ENCODE assay signal across 9 cellular contexts in the genomic region with DNA sequence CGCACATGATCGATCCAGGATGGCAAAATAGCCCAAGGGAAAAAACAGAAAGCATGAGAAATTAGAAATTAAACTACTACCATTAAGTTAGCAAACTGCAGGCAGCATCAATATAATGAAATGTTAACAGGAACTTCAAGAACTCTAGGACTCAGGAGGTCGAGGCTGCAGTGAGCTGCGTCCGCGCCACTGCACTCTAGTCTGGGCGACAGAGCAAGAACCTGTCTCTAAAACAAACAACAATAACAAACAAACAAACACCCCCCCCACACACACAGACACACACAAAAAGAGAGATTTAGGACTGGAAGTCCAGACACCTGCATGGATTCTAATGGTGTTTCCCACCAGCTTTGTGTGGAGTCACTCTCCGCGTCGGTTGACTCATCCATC. TPM values are rescaled to one million over a fixed set of nuclear protein-coding genes. Genes with fewer than 3 reads are reported as not detected.
DNase-seq lines count a peak whose midpoint lies in the region; ATAC-seq, FAIRE-seq and TF ChIP-seq lines count a peak whose summit lies in the region.
"Had no signal": no experiment of that assay in that cellular context is flagged by ENCODE, and none has a peak within 500 bp of the region (broad histone marks: within the 10 kb centered on the region; RNA-seq: fewer than 3 reads in every experiment).

No MANE protein-coding gene starts in this region.

- TF ChIP-seq CTCF in adrenal gland (IDR thresholded peaks at IDR 0.05) = no peak
- TF ChIP-seq CTCF in HepG2 (CRISPR knock-in tag; IDR thresholded peaks at IDR 0.05) = no peak

- H4K20me1 ChIP-seq in HepG2 (ENCODE audit: insufficient read depth, low read length) = peaks cover 24% of the 10 kb centered on the region

- TSS peak; percentile 88 for BruUV-seq in HepG2 (replicated peaks; lab: Mats Ljungman, UMichigan)

- H3K27me3 ChIP-seq in adrenal gland = no peaks in the 10 kb centered on the region
- H3K27me3 ChIP-seq in HepG2 (ENCODE audit: control insufficient read depth in 1 of 2, insufficient read depth in 2 of 2, low read length in 2 of 2) = no peaks in the 10 kb centered on the region; a peak in 1 of 5 replicates
- H3K27me3 ChIP-seq in thymus (ENCODE audit: control insufficient read depth, insufficient read depth) = no peaks in the 10 kb centered on the region

- peak overlapping the region; percentile 86 for H3K4me3 Mint-ChIP-seq in activated CD8-positive, alpha-beta memory T cell treated with anti-CD3 and anti-CD28 coated beads, Interleukin-2, amount 10 ng/mL, durations not matched to agents 7 days and 5 days

- intact Hi-C loops in adrenal gland (cut with DNase I) = loop anchor here (5.0 to 10.0 kb wide), 2 partner anchors 79 to 81 kb away; a partner anchor contains a TSS
- intact Hi-C loops in HepG2 (cut with micrococcal nuclease; ENCODE audit: unreplicated experiment) = no loop called here

- peak; percentile 28 for FAIRE-seq in HepG2 (lab: Jason Lieb, UNC)

- peaks cover 55% of the 10 kb centered on the region for H3K4me1 Mint-ChIP-seq in activated CD8-positive, alpha-beta memory T cell treated with anti-CD3 and anti-CD28 coated beads, Interleukin-2, amount 10 ng/mL, durations not matched to agents 7 days and 5 days

- H3K9ac ChIP-seq in HepG2 (ENCODE audit: insufficient read depth, low read depth, low read length) = peak overlapping the region; percentile 96

- H3K27ac Mint-ChIP-seq in activated CD8-positive, alpha-beta memory T cell treated with anti-CD3 and anti-CD28 coated beads, Interleukin-2, amount 10 ng/mL, durations not matched to agents 7 days and 5 days = peak overlapping the region; percentile 90

- H3K36me3 Mint-ChIP-seq in activated CD8-positive, alpha-beta memory T cell treated with anti-CD3 and anti-CD28 coated beads, Interleukin-2, amount 10 ng/mL, durations not matched to agents 7 days and 5 days = peaks cover 27% of the 10 kb centered on the region

- H3K9me3 ChIP-seq in adrenal gland (replicated peaks in 1 of 3) (no peaks in the 10 kb centered on the region), HepG2 (ENCODE audit: low read length) (no peaks in the 10 kb centered on the region), thymus (ENCODE audit: control insufficient read depth) (no peaks in the 10 kb centered on the region)

- no peak for ATAC-seq in activated CD8-positive, alpha-beta memory T cell treated with anti-CD3 and anti-CD28 coated beads, Interleukin-2, amount 10 ng/mL, durations not matched to agents 7 days and 5 days
- ATAC-seq in HepG2 = no peak
- ATAC-seq in HG03135 (IDR thresholded peaks at IDR 0.05; ENCODE audit: unreplicated experiment) = no peak

- in situ Hi-C loops in HepG2 (cut with HindIII; ENCODE audit: extremely low pct_ligation_motif_present, low pct_unique_long_range_greater_than_20kb) = no loop called here

- H3K27ac ChIP-seq in adrenal gland = peak overlapping the region; percentile 70 to 96 (median 87)
- H3K27ac ChIP-seq in HepG2 (ENCODE audit: extremely low read length, insufficient read depth, low read length) = peak overlapping the region; percentile 95
- peak overlapping the region; percentile 89 for H3K27ac ChIP-seq in thymus (ENCODE audit: low read depth)

- peak overlapping the region; percentile 87 for H3K4me2 ChIP-seq in HepG2 (ENCODE audit: low read depth, low read length)

- CTCF ChIA-PET in activated CD8-positive, alpha-beta memory T cell treated with anti-CD3 and anti-CD28 coated beads, Interleukin-2, amount 10 ng/mL, durations not matched to agents 7 days and 5 days (lab: Charles Lee) = interaction anchor here (0.7 to 8.0 kb wide), 9 partner anchors 10 to 152 kb away, joined by 3 to 122 read pairs (median 4); a partner anchor contains a TSS
- CTCF ChIA-PET in HepG2 (lab: Yijun Ruan, JAX; ENCODE audit: low intra/inter-chr PET ratio, low total read pairs) = interaction anchor here (1.6 kb wide), 1 partner anchor 16 kb away, joined by 4 read pairs; a partner anchor contains a TSS

- WGBS in adrenal gland, 4 donors = 73 to 77% (median 76%) methylated on average over 10 of the region's 10 CpGs
- 70% methylated on average over 10 of the region's 10 CpGs for WGBS in HepG2 (ENCODE audit: low lambda C conversion rate)
- 85% methylated on average over 10 of the region's 10 CpGs for WGBS in thymus

- no peak for TF ChIP-seq POLR2A in adrenal gland (IDR thresholded peaks at IDR 0.05)
- no peak for TF ChIP-seq POLR2A in HepG2 (IDR thresholded peaks at IDR 0.05; ENCODE audit: insufficient read depth in 1 of 2, low read depth in 2 of 2, low read length in 2 of 2)

- H3K36me3 ChIP-seq in adrenal gland (replicated peaks in 1 of 2) (no peaks in the 10 kb centered on the region), HepG2 (replicated peaks in 1 of 2; ENCODE audit: control insufficient read depth in 1 of 2, insufficient read depth in 2 of 2, low read length in 2 of 2) (no peaks in the 10 kb centered on the region; a peak in 2 of 5 replicates), thymus (ENCODE audit: control insufficient read depth, insufficient read depth) (no peaks in the 10 kb centered on the region)

- TF ChIP-seq RAD21 in HepG2 (CRISPR knock-in tag; IDR thresholded peaks at IDR 0.05) = no peak

- TF ChIP-seq EP300 in HepG2 (IDR thresholded peaks at IDR 0.05; ENCODE audit: low read depth in 2 of 2, low read length in 2 of 2) = no peak
- no peak for TF ChIP-seq EP300 in HepG2 (CRISPR knock-in tag; IDR thresholded peaks at IDR 0.05; ENCODE audit: borderline replicate concordance)

- no peaks in the 10 kb centered on the region for H3K27me3 Mint-ChIP-seq in activated CD8-positive, alpha-beta memory T cell treated with anti-CD3 and anti-CD28 coated beads, Interleukin-2, amount 10 ng/mL, durations not matched to agents 7 days and 5 days

- no peak overlapping the region for H2AFZ ChIP-seq in HepG2 (ENCODE audit: low read length)

- no peak for DNase-seq in activated CD8-positive, alpha-beta memory T cell treated with anti-CD3 and anti-CD28 coated beads, Interleukin-2, amount 10 ng/mL, durations not matched to agents 7 days and 5 days
- no peak for DNase-seq in activated CD8-positive, alpha-beta memory T cell treated with anti-CD3 and anti-CD28 coated beads, Interleukin-2, amount 50 U/mL, for 4 hours
- DNase-seq in adrenal gland (no peak), HepG2 (ENCODE audit: low spot score) (no peak), hippocampal formation (lab: John Stamatoyannopoulos, UW) (no peak), DMS 273 (lab: John Stamatoyannopoulos, UW; ENCODE audit: unreplicated experiment) (no peak)

- POLR2A ChIA-PET in HepG2 (lab: Yijun Ruan, JAX) = interaction anchor here (0.6 to 4.6 kb wide), 7 partner anchors 9 to 122 kb away, joined by 3 to 29 read pairs (median 11); a partner anchor contains a TSS

- H3K4me1 ChIP-seq in adrenal gland (replicated peaks in 1 of 2) (peaks cover 11 to 25% of the 10 kb centered on the region in 2 donors), HepG2 (ENCODE audit: insufficient read depth, low read length) (peaks cover 94% of the 10 kb centered on the region), thymus (ENCODE audit: control insufficient read depth, insufficient read depth, low read length) (peaks cover 30% of the 10 kb centered on the region)

- peak overlapping the region in 2 of 4 donors; percentile 88 to 94 for H3K4me3 ChIP-seq in adrenal gland
- peak overlapping the region; percentile 86 to 92 (median 91) for H3K4me3 ChIP-seq in HepG2 (replicated peaks in 1 of 3; ENCODE audit: insufficient read depth in 1 of 3, low read depth in 2 of 3, low read length in 3 of 3)
- peak overlapping the region; percentile 100 for H3K4me3 ChIP-seq in thymus (ENCODE audit: low read length)

- H3K9me3 Mint-ChIP-seq in activated CD8-positive, alpha-beta memory T cell treated with anti-CD3 and anti-CD28 coated beads, Interleukin-2, amount 10 ng/mL, durations not matched to agents 7 days and 5 days (ENCODE audit: low read depth) = no peaks in the 10 kb centered on the region

- peaks cover 27% of the 10 kb centered on the region for H3K79me2 ChIP-seq in HepG2 (ENCODE audit: insufficient read depth, low read length)

RNA-seq across cellular contexts. Expression of a gene that starts 0.5 kb away (rescaled TPM):
- 10 to 100 TPM; 63.3 to 92.9 TPM for total RNA-seq in activated CD8-positive, alpha-beta memory T cell treated with anti-CD3 and anti-CD28 coated beads, Interleukin-2, amount 10 ng/mL, durations not matched to agents 7 days and 5 days
- total RNA-seq in adrenal gland (10 to 100 TPM; 33.1 to 60.5 (median 47.3) TPM), HepG2 (2016; rRNA removed; fragmentation: Illumina TruSeq; extraction: Trizol) (20.7 and 56.3 TPM in 2 replicates)
- polyA plus RNA-seq in adrenal gland (10 to 100 TPM; 18.9 to 54.5 (median 21.9) TPM), HepG2 (2011; rRNA removed) (127 and 128 TPM in 2 replicates), thymus (63.9 TPM)
- 5.7 and 7.2 TPM in 2 replicates for total RNA-seq in HepG2 (2016; cell fraction: cytosol; rRNA removed; fragmentation: Illumina TruSeq; extraction: Trizol; ENCODE audit: low read depth)
- total RNA-seq in HepG2 (2016; cell fraction: insoluble cytoplasmic fraction; rRNA removed; fragmentation: Illumina TruSeq; extraction: Trizol) = 20.6 and 53.3 TPM in 2 replicates
- 32.0 TPM in 2 replicates for total RNA-seq in HepG2 (2016; cell fraction: membrane; rRNA removed; fragmentation: Illumina TruSeq; extraction: Trizol)
- 20.1 and 22.8 TPM in 2 replicates for total RNA-seq in HepG2 (2016; cell fraction: nucleus; rRNA removed; fragmentation: Illumina TruSeq; extraction: Trizol)
- 115 and 145 TPM in 2 replicates for polyA plus RNA-seq in HepG2 (2011; cell fraction: cytosol; rRNA removed)
- 36.6 and 44.5 TPM in 2 replicates for polyA plus RNA-seq in HepG2 (2011; cell fraction: nucleus; rRNA removed)
- 130 and 170 TPM in 2 replicates for polyA plus RNA-seq in HepG2 (2012)
- polyA plus RNA-seq in HepG2 (2016; cell fraction: cytosol; fragmentation: Illumina TruSeq; extraction: Trizol; ENCODE audit: low read depth) = 14.0 and 14.5 TPM in 2 replicates
- polyA plus RNA-seq in HepG2 (2016; cell fraction: insoluble cytoplasmic fraction; fragmentation: Illumina TruSeq; extraction: Trizol; ENCODE audit: low read depth) = 225 and 237 TPM in 2 replicates
- polyA plus RNA-seq in HepG2 (2016; cell fraction: membrane; fragmentation: Illumina TruSeq; extraction: Trizol; ENCODE audit: low read depth) = 54.8 and 58.5 TPM in 2 replicates
- polyA plus RNA-seq in HepG2 (2016; cell fraction: nucleus; fragmentation: Illumina TruSeq; extraction: Trizol; ENCODE audit: insufficient read depth, low read depth) = 101 TPM in 2 replicates
- polyA minus RNA-seq in HepG2 (2011; rRNA and poly(A)+ RNA removed; ENCODE audit: low replicate concordance) = 28.5 and 84.7 TPM in 2 replicates
- polyA minus RNA-seq in HepG2 (2011; cell fraction: cytosol; rRNA and poly(A)+ RNA removed) = 65.0 and 74.5 TPM in 2 replicates
- 38.4 and 44.4 TPM in 2 replicates for polyA minus RNA-seq in HepG2 (2011; cell fraction: nucleus; rRNA and poly(A)+ RNA removed)

RNA-seq across cellular contexts. Expression of a gene that starts 16.4 kb away (rescaled TPM):
- total RNA-seq in activated CD8-positive, alpha-beta memory T cell treated with anti-CD3 and anti-CD28 coated beads, Interleukin-2, amount 10 ng/mL, durations not matched to agents 7 days and 5 days = 100 to 1,000 TPM in 1 of 2 experiments, 10 to 100 TPM in 1; 72.0 to 108 TPM
- total RNA-seq in adrenal gland = 10 to 100 TPM; 15.1 to 33.9 (median 29.5) TPM
- 10 to 100 TPM; 11.7 to 15.2 (median 13.3) TPM for polyA plus RNA-seq in adrenal gland
- 74.4 and 105 TPM in 2 replicates for total RNA-seq in HepG2 (2016; rRNA removed; fragmentation: Illumina TruSeq; extraction: Trizol)
- total RNA-seq in HepG2 (2016; cell fraction: cytosol; rRNA removed; fragmentation: Illumina TruSeq; extraction: Trizol; ENCODE audit: low read depth) = 44.2 and 47.1 TPM in 2 replicates
- 74.5 and 96.6 TPM in 2 replicates for total RNA-seq in HepG2 (2016; cell fraction: insoluble cytoplasmic fraction; rRNA removed; fragmentation: Illumina TruSeq; extraction: Trizol)
- 77.2 and 80.8 TPM in 2 replicates for total RNA-seq in HepG2 (2016; cell fraction: membrane; rRNA removed; fragmentation: Illumina TruSeq; extraction: Trizol)
- 30.8 and 32.7 TPM in 2 replicates for total RNA-seq in HepG2 (2016; cell fraction: nucleus; rRNA removed; fragmentation: Illumina TruSeq; extraction: Trizol)
- polyA plus RNA-seq in HepG2 (2011; rRNA removed) = 52.9 and 54.8 TPM in 2 replicates
- polyA plus RNA-seq in HepG2 (2011; cell fraction: cytosol; rRNA removed) = 58.6 and 70.5 TPM in 2 replicates
- 16.9 and 17.1 TPM in 2 replicates for polyA plus RNA-seq in HepG2 (2011; cell fraction: nucleus; rRNA removed)
- polyA plus RNA-seq in HepG2 (2012) = 49.0 and 54.0 TPM in 2 replicates
- 63.8 and 69.5 TPM in 2 replicates for polyA plus RNA-seq in HepG2 (2016; cell fraction: cytosol; fragmentation: Illumina TruSeq; extraction: Trizol; ENCODE audit: low read depth)
- polyA plus RNA-seq in HepG2 (2016; cell fraction: insoluble cytoplasmic fraction; fragmentation: Illumina TruSeq; extraction: Trizol; ENCODE audit: low read depth) = 138 and 146 TPM in 2 replicates
- 69.5 and 71.6 TPM in 2 replicates for polyA plus RNA-seq in HepG2 (2016; cell fraction: membrane; fragmentation: Illumina TruSeq; extraction: Trizol; ENCODE audit: low read depth)
- 49.9 and 56.9 TPM in 2 replicates for polyA plus RNA-seq in HepG2 (2016; cell fraction: nucleus; fragmentation: Illumina TruSeq; extraction: Trizol; ENCODE audit: insufficient read depth, low read depth)
- polyA minus RNA-seq in HepG2 (2011; rRNA and poly(A)+ RNA removed; ENCODE audit: low replicate concordance) = 36.0 and 50.1 TPM in 2 replicates
- polyA minus RNA-seq in HepG2 (2011; cell fraction: cytosol; rRNA and poly(A)+ RNA removed) = 16.2 and 24.3 TPM in 2 replicates
- 5.3 and 7.0 TPM in 2 replicates for polyA minus RNA-seq in HepG2 (2011; cell fraction: nucleus; rRNA and poly(A)+ RNA removed)
- 20.6 TPM for polyA plus RNA-seq in thymus

RNA-seq across cellular contexts. Expression of a gene that starts 26.3 kb away (rescaled TPM):
- total RNA-seq in activated CD8-positive, alpha-beta memory T cell treated with anti-CD3 and anti-CD28 coated beads, Interleukin-2, amount 10 ng/mL, durations not matched to agents 7 days and 5 days = 100 to 1,000 TPM; 566 to 685 TPM
- total RNA-seq in adrenal gland (10 to 100 TPM in 1 of 8 donors, 1 to 10 TPM in 7; 3.0 to 14.7 (median 5.0) TPM), HepG2 (2016; rRNA removed; fragmentation: Illumina TruSeq; extraction: Trizol) (0.51 and 0.86 TPM in 2 replicates)
- polyA plus RNA-seq in adrenal gland (10 to 100 TPM in 1 of 3 donors, 1 to 10 TPM in 2; 2.1 to 10.6 (median 2.6) TPM), HepG2 (2011; rRNA removed) (1.2 TPM in 2 replicates), thymus (51.3 TPM)
- total RNA-seq in HepG2 (2016; cell fraction: cytosol; rRNA removed; fragmentation: Illumina TruSeq; extraction: Trizol; ENCODE audit: low read depth) = not detected in 2 replicates
- total RNA-seq in HepG2 (2016; cell fraction: insoluble cytoplasmic fraction; rRNA removed; fragmentation: Illumina TruSeq; extraction: Trizol) = 0.64 and 0.87 TPM in 2 replicates
- 0.07 and 0.37 TPM in 2 replicates for total RNA-seq in HepG2 (2016; cell fraction: membrane; rRNA removed; fragmentation: Illumina TruSeq; extraction: Trizol)
- total RNA-seq in HepG2 (2016; cell fraction: nucleus; rRNA removed; fragmentation: Illumina TruSeq; extraction: Trizol) = 0.25 and 0.41 TPM in 2 replicates
- polyA plus RNA-seq in HepG2 (2011; cell fraction: cytosol; rRNA removed) = 0.68 and 0.87 TPM in 2 replicates
- 2.5 and 3.3 TPM in 2 replicates for polyA plus RNA-seq in HepG2 (2011; cell fraction: nucleus; rRNA removed)
- 1.2 and 4.8 TPM in 2 replicates for polyA plus RNA-seq in HepG2 (2012)
- not detected in 2 replicates for polyA plus RNA-seq in HepG2 (2016; cell fraction: cytosol; fragmentation: Illumina TruSeq; extraction: Trizol; ENCODE audit: low read depth)
- polyA plus RNA-seq in HepG2 (2016; cell fraction: insoluble cytoplasmic fraction; fragmentation: Illumina TruSeq; extraction: Trizol; ENCODE audit: low read depth) = 0.24 and 0.47 TPM in 2 replicates
- polyA plus RNA-seq in HepG2 (2016; cell fraction: membrane; fragmentation: Illumina TruSeq; extraction: Trizol; ENCODE audit: low read depth) = 0.11 and 0.35 TPM in 2 replicates
- 0.37 and 0.96 TPM in 2 replicates for polyA plus RNA-seq in HepG2 (2016; cell fraction: nucleus; fragmentation: Illumina TruSeq; extraction: Trizol; ENCODE audit: insufficient read depth, low read depth)
- 0.16 and 1.6 TPM in 2 replicates for polyA minus RNA-seq in HepG2 (2011; rRNA and poly(A)+ RNA removed; ENCODE audit: low replicate concordance)
- 0.40 and 1.1 TPM in 2 replicates for polyA minus RNA-seq in HepG2 (2011; cell fraction: cytosol; rRNA and poly(A)+ RNA removed)
- 1.4 and 3.9 TPM in 2 replicates for polyA minus RNA-seq in HepG2 (2011; cell fraction: nucleus; rRNA and poly(A)+ RNA removed)
- total RNA-seq: Daoy had no signal

RNA-seq across cellular contexts. Expression of a gene that starts 38.8 kb away (rescaled TPM):
- 1 to 10 TPM; 4.9 to 5.4 TPM for total RNA-seq in activated CD8-positive, alpha-beta memory T cell treated with anti-CD3 and anti-CD28 coated beads, Interleukin-2, amount 10 ng/mL, durations not matched to agents 7 days and 5 days
- total RNA-seq in adrenal gland (10 to 100 TPM in 6 of 8 donors, 1 to 10 TPM in 2; 8.2 to 81.3 (median 16.4) TPM), HepG2 (2016; rRNA removed; fragmentation: Illumina TruSeq; extraction: Trizol) (10.9 and 11.8 TPM in 2 replicates)
- polyA plus RNA-seq in adrenal gland (10 to 100 TPM in 1 of 3 donors, 1 to 10 TPM in 2; 2.8 to 12.2 (median 9.5) TPM), HepG2 (2011; rRNA removed) (5.0 and 5.4 TPM in 2 replicates), thymus (3.7 TPM)
- total RNA-seq in HepG2 (2016; cell fraction: cytosol; rRNA removed; fragmentation: Illumina TruSeq; extraction: Trizol; ENCODE audit: low read depth) = 8.8 and 9.7 TPM in 2 replicates
- 9.0 and 10.5 TPM in 2 replicates for total RNA-seq in HepG2 (2016; cell fraction: insoluble cytoplasmic fraction; rRNA removed; fragmentation: Illumina TruSeq; extraction: Trizol)
- 14.5 and 14.9 TPM in 2 replicates for total RNA-seq in HepG2 (2016; cell fraction: membrane; rRNA removed; fragmentation: Illumina TruSeq; extraction: Trizol)
- total RNA-seq in HepG2 (2016; cell fraction: nucleus; rRNA removed; fragmentation: Illumina TruSeq; extraction: Trizol) = 5.7 and 6.4 TPM in 2 replicates
- 6.7 and 15.5 TPM in 2 replicates for polyA plus RNA-seq in HepG2 (2011; cell fraction: cytosol; rRNA removed)
- polyA plus RNA-seq in HepG2 (2011; cell fraction: nucleus; rRNA removed) = 11.2 and 15.1 TPM in 2 replicates
- polyA plus RNA-seq in HepG2 (2012) = 2.3 and 2.7 TPM in 2 replicates
- polyA plus RNA-seq in HepG2 (2016; cell fraction: cytosol; fragmentation: Illumina TruSeq; extraction: Trizol; ENCODE audit: low read depth) = 8.8 and 9.4 TPM in 2 replicates
- 8.3 and 10.8 TPM in 2 replicates for polyA plus RNA-seq in HepG2 (2016; cell fraction: insoluble cytoplasmic fraction; fragmentation: Illumina TruSeq; extraction: Trizol; ENCODE audit: low read depth)
- 10.9 and 11.1 TPM in 2 replicates for polyA plus RNA-seq in HepG2 (2016; cell fraction: membrane; fragmentation: Illumina TruSeq; extraction: Trizol; ENCODE audit: low read depth)
- 9.1 and 10.0 TPM in 2 replicates for polyA plus RNA-seq in HepG2 (2016; cell fraction: nucleus; fragmentation: Illumina TruSeq; extraction: Trizol; ENCODE audit: insufficient read depth, low read depth)
- 4.1 and 9.1 TPM in 2 replicates for polyA minus RNA-seq in HepG2 (2011; rRNA and poly(A)+ RNA removed; ENCODE audit: low replicate concordance)
- polyA minus RNA-seq in HepG2 (2011; cell fraction: cytosol; rRNA and poly(A)+ RNA removed) = 4.6 and 5.6 TPM in 2 replicates
- polyA minus RNA-seq in HepG2 (2011; cell fraction: nucleus; rRNA and poly(A)+ RNA removed) = 5.3 and 5.4 TPM in 2 replicates

RNA-seq across cellular contexts. Expression of a gene that starts 51.0 kb away (rescaled TPM):
- total RNA-seq in activated CD8-positive, alpha-beta memory T cell treated with anti-CD3 and anti-CD28 coated beads, Interleukin-2, amount 10 ng/mL, durations not matched to agents 7 days and 5 days = 10 to 100 TPM; 13.7 to 15.6 TPM
- 10 to 100 TPM in 3 of 8 donors, 1 to 10 TPM in 5; 7.3 to 23.8 (median 9.0) TPM for total RNA-seq in adrenal gland
- polyA plus RNA-seq in adrenal gland = 1 to 10 TPM; 2.6 to 5.6 (median 4.2) TPM
- 10.9 and 12.3 TPM in 2 replicates for total RNA-seq in HepG2 (2016; rRNA removed; fragmentation: Illumina TruSeq; extraction: Trizol)
- 2.3 and 2.9 TPM in 2 replicates for total RNA-seq in HepG2 (2016; cell fraction: cytosol; rRNA removed; fragmentation: Illumina TruSeq; extraction: Trizol; ENCODE audit: low read depth)
- total RNA-seq in HepG2 (2016; cell fraction: insoluble cytoplasmic fraction; rRNA removed; fragmentation: Illumina TruSeq; extraction: Trizol) = 10.9 and 12.6 TPM in 2 replicates
- 8.8 and 8.9 TPM in 2 replicates for total RNA-seq in HepG2 (2016; cell fraction: membrane; rRNA removed; fragmentation: Illumina TruSeq; extraction: Trizol)
- total RNA-seq in HepG2 (2016; cell fraction: nucleus; rRNA removed; fragmentation: Illumina TruSeq; extraction: Trizol) = 5.4 and 7.9 TPM in 2 replicates
- 9.9 and 11.7 TPM in 2 replicates for polyA plus RNA-seq in HepG2 (2011; rRNA removed)
- 7.8 and 10.1 TPM in 2 replicates for polyA plus RNA-seq in HepG2 (2011; cell fraction: cytosol; rRNA removed)
- 9.4 and 11.4 TPM in 2 replicates for polyA plus RNA-seq in HepG2 (2011; cell fraction: nucleus; rRNA removed)
- 7.7 and 10.5 TPM in 2 replicates for polyA plus RNA-seq in HepG2 (2012)
- 2.1 and 2.6 TPM in 2 replicates for polyA plus RNA-seq in HepG2 (2016; cell fraction: cytosol; fragmentation: Illumina TruSeq; extraction: Trizol; ENCODE audit: low read depth)
- polyA plus RNA-seq in HepG2 (2016; cell fraction: insoluble cytoplasmic fraction; fragmentation: Illumina TruSeq; extraction: Trizol; ENCODE audit: low read depth) = 11.0 and 11.9 TPM in 2 replicates
- 5.4 and 6.0 TPM in 2 replicates for polyA plus RNA-seq in HepG2 (2016; cell fraction: membrane; fragmentation: Illumina TruSeq; extraction: Trizol; ENCODE audit: low read depth)
- polyA plus RNA-seq in HepG2 (2016; cell fraction: nucleus; fragmentation: Illumina TruSeq; extraction: Trizol; ENCODE audit: insufficient read depth, low read depth) = 11.3 and 12.2 TPM in 2 replicates
- polyA minus RNA-seq in HepG2 (2011; rRNA and poly(A)+ RNA removed; ENCODE audit: low replicate concordance) = 7.6 and 12.0 TPM in 2 replicates
- polyA minus RNA-seq in HepG2 (2011; cell fraction: cytosol; rRNA and poly(A)+ RNA removed) = 4.8 and 5.3 TPM in 2 replicates
- polyA minus RNA-seq in HepG2 (2011; cell fraction: nucleus; rRNA and poly(A)+ RNA removed) = 4.1 and 5.0 TPM in 2 replicates
- 5.9 TPM for polyA plus RNA-seq in thymus

Comparison
In these comparisons a context has a peak if more than half of its experiments do, and no peak if none do; other contexts are left out.
1. RNA of a gene that starts 26.3 kb away (total RNA-seq): 566 to 685 TPM in activated CD8-positive, alpha-beta memory T cell treated with anti-CD3 and anti-CD28 coated beads, Interleukin-2, amount 10 ng/mL, durations not matched to agents 7 days and 5 days; 3.0 to 14.7 TPM in adrenal gland and 0.07 to 0.87 TPM in HepG2; every median in the first group is over 10 times any median in the second.
2. Peak in every context shown above with its lines, with median percentiles within 50 percentile points of each other: H3K27ac ChIP-seq.